Comparison of ENCODE assay signal across 8 cellular contexts in genomic region chr12:117098361-117099217, GRCh38. TPM values are rescaled to one million over a fixed set of nuclear protein-coding genes. Genes with fewer than 3 reads are reported as not detected.
A peak's percentile ranks its signal among the peaks of the same experiment; 100 is the strongest.
DNase-seq lines count a peak whose midpoint lies in the region; ATAC-seq and TF ChIP-seq lines count a peak whose summit lies in the region.

No MANE protein-coding gene starts in this region.

- H3K27ac Mint-ChIP-seq in Calu3 (ENCODE audit: unreplicated experiment): peak overlapping the region; percentile 99

- no peaks in the 10 kb centered on the region for H3K27me3 Mint-ChIP-seq in Calu3 (ENCODE audit: unreplicated experiment)

- peak overlapping the region; percentile 99 for H3K4me2 ChIP-seq in hepatocyte
- H3K4me2 ChIP-seq in smooth muscle cell: peak overlapping the region; percentile 86

- peak; percentile 30 for ATAC-seq in GM21390 (IDR thresholded peaks at IDR 0.05; ENCODE audit: unreplicated experiment)

- H3K4me1 ChIP-seq in hepatocyte (ENCODE audit: insufficient read depth) (peaks cover 9% of the 10 kb centered on the region), smooth muscle cell (ENCODE audit: low read depth) (no peaks in the 10 kb centered on the region)

- intact Hi-C loops in Calu3 (cut with micrococcal nuclease; ENCODE audit: unreplicated experiment): loop anchor here (5.0 kb wide), 1 partner anchor 71 kb away; no protein-coding TSS in a partner anchor

- H3K27ac ChIP-seq in HL-60 (replicated peaks): peak overlapping the region; percentile 83
- H3K27ac ChIP-seq in hepatocyte: no peak overlapping the region
- no peak overlapping the region for H3K27ac ChIP-seq in smooth muscle cell (ENCODE audit: low read depth)

- H3K9me3 ChIP-seq in hepatocyte (ENCODE audit: low read depth): no peaks in the 10 kb centered on the region
- no peaks in the 10 kb centered on the region for H3K9me3 ChIP-seq in smooth muscle cell (replicated peaks; ENCODE audit: low read depth)

- DNase-seq in Calu3 (no peak), HL-60 (ENCODE audit: low read depth in 1 of 2, low spot score in 1 of 2) (no peak), hepatocyte (ENCODE audit: low spot score) (no peak), smooth muscle cell (lab: John Stamatoyannopoulos, UW; ENCODE audit: unreplicated experiment) (no peak), kidney glomerular epithelial cell (lab: John Stamatoyannopoulos, UW) (no peak), SIG-M5 treated with dmso at 0.1 percent for 504 hours (lab: John Stamatoyannopoulos, UW; ENCODE audit: unreplicated experiment) (no peak)
- peak; percentile 38 for DNase-seq in activated T-cell treated with anti-CD3 and anti-CD28 coated beads, Interleukin-2, amount 50 U/mL, for 1 hour

- TF ChIP-seq CTCF in Calu3 (IDR thresholded peaks at IDR 0.05; ENCODE audit: unreplicated experiment) (no peak), HL-60 (IDR thresholded peaks at IDR 0.05; ENCODE audit: insufficient read depth, low read length) (no peak), hepatocyte (IDR thresholded peaks at IDR 0.05; ENCODE audit: poor library complexity) (no peak), smooth muscle cell (IDR thresholded peaks at IDR 0.05; ENCODE audit: borderline replicate concordance, insufficient read depth, poor library complexity, severe bottlenecking) (no peak)

- H4K20me1 ChIP-seq in hepatocyte (ENCODE audit: insufficient read depth, poor library complexity, severe bottlenecking): no peaks in the 10 kb centered on the region
- H4K20me1 ChIP-seq in smooth muscle cell (ENCODE audit: low read depth): no peaks in the 10 kb centered on the region

- peak overlapping the region; percentile 99 for H3K4me3 ChIP-seq in HL-60 (replicated peaks; ENCODE audit: insufficient read depth, low read length)
- H3K4me3 ChIP-seq in hepatocyte: peak overlapping the region; percentile 61
- peak overlapping the region; percentile 51 for H3K4me3 ChIP-seq in smooth muscle cell

- H2AFZ ChIP-seq in hepatocyte: peak overlapping the region; percentile 86
- no peak overlapping the region for H2AFZ ChIP-seq in smooth muscle cell (ENCODE audit: low read depth)

- no peaks in the 10 kb centered on the region for H3K9me2 ChIP-seq in hepatocyte (replicated peaks; ENCODE audit: insufficient read depth)

- H3K36me3 Mint-ChIP-seq in Calu3 (ENCODE audit: insufficient read depth, unreplicated experiment): peaks cover 70% of the 10 kb centered on the region

- H3K9me3 Mint-ChIP-seq in Calu3 (ENCODE audit: low read depth, unreplicated experiment): no peaks in the 10 kb centered on the region

- H3K27me3 ChIP-seq in HL-60 (ENCODE audit: insufficient read depth, poor library complexity, severe bottlenecking) (no peaks in the 10 kb centered on the region), hepatocyte (peaks cover 75% of the 10 kb centered on the region), smooth muscle cell (ENCODE audit: low read depth) (peaks cover 91% of the 10 kb centered on the region)

- no peak overlapping the region for H3K9ac ChIP-seq in smooth muscle cell (ENCODE audit: low read depth)

- no TSS peak for BruUV-seq in Calu3 (replicated peaks; lab: Mats Ljungman, UMichigan)

- no peaks in the 10 kb centered on the region for H3K79me2 ChIP-seq in hepatocyte
- H3K79me2 ChIP-seq in smooth muscle cell (ENCODE audit: low read depth): no peaks in the 10 kb centered on the region

- H3K4me3 Mint-ChIP-seq in Calu3 (ENCODE audit: low read depth, unreplicated experiment): peak overlapping the region; percentile 97

- 2% methylated on average over 75 of the region's 85 CpGs for WGBS in hepatocyte (ENCODE audit: low lambda C conversion rate, missing lambda C conversion rate)
- 5% methylated on average over 74 of the region's 85 CpGs for WGBS in smooth muscle cell (ENCODE audit: low lambda C conversion rate)

- H3K36me3 ChIP-seq in hepatocyte (replicated peaks; ENCODE audit: insufficient read depth, low read depth): no peaks in the 10 kb centered on the region
- no peaks in the 10 kb centered on the region for H3K36me3 ChIP-seq in smooth muscle cell (ENCODE audit: low read depth)

- CTCF ChIA-PET in Calu3 (lab: Charles Lee): interaction anchor here (0.7 kb wide), 1 partner anchor 124 kb away, joined by 3 read pairs; no protein-coding TSS in a partner anchor

- no peaks in the 10 kb centered on the region for H3F3A ChIP-seq in smooth muscle cell (ENCODE audit: low read depth)

- H3K4me1 Mint-ChIP-seq in Calu3 (ENCODE audit: low read depth, unreplicated experiment): peaks cover 36% of the 10 kb centered on the region

RNA-seq across cellular contexts. Expression of gene TESC, which starts 0.6 kb away (rescaled TPM):
- total RNA-seq in Calu3 (2022) (647 and 669 TPM in 2 replicates), hepatocyte (15.9 and 20.8 TPM in 2 replicates), smooth muscle cell (0.22 TPM in 1 of 2 replicates, not detected in the other)
- polyA plus RNA-seq in hepatocyte (15.5 and 31.5 TPM in 2 replicates), smooth muscle cell (0.51 and 1.1 TPM in 2 replicates)

Comparison
In these comparisons a context has a peak if more than half of its experiments do, and no peak if none do; other contexts are left out.
1. RNA of gene TESC, which starts 0.6 kb away (total RNA-seq): 647 to 669 TPM in Calu3; 15.9 to 20.8 TPM in hepatocyte and 0.22 TPM in smooth muscle cell; every median in the first group is over 10 times any median in the second.
2. Peak in every context shown above with its lines, with median percentiles within 50 percentile points of each other: H3K4me3 ChIP-seq.